ENCODE assay signal across 1 cellular context in the genomic region with DNA sequence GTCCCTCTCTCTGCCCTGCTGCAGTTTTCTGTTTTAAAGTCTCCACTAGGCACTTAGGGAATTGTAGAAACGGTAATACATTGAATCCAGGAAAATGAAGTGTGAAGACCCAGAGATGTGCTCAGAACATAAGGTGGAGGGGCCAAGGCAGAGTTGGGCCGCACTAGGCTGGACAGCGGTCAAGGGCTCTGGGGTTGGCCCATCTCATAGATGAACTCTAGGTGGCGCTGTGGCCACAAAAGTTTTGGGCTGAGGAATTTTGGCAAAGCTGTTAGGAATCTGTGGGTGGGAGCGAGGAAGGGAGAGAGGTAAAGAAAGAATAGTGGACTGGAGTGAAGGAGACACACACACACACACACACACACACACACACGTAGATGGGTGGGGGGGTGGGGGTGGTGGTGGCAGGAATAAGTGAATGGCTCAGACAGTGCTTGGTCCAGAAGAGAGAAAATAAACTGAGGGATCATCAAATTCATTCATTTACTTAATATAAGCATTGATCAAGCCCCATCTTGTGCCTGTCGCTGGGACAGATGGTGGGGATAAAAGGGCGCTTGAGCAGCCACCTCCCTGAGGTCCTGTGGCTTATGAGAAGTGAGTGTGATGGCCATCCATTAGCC.
A peak's percentile ranks its signal among the peaks of the same experiment; 100 is the strongest.
TF ChIP-seq lines count a peak whose summit lies in the region.

No MANE protein-coding gene starts in this region.

TF ChIP-seq in HepG2, 621 proteins besides CTCF, POLR2A, EP300 and RAD21 (continued from another document):
- TF ChIP-seq HNF1B (CRISPR knock-in tag; IDR thresholded peaks at IDR 0.05), result 0 out of 2 replicates have a peak, but pooled peaks have one; percentile 32
- TF ChIP-seq, protein P1, sequence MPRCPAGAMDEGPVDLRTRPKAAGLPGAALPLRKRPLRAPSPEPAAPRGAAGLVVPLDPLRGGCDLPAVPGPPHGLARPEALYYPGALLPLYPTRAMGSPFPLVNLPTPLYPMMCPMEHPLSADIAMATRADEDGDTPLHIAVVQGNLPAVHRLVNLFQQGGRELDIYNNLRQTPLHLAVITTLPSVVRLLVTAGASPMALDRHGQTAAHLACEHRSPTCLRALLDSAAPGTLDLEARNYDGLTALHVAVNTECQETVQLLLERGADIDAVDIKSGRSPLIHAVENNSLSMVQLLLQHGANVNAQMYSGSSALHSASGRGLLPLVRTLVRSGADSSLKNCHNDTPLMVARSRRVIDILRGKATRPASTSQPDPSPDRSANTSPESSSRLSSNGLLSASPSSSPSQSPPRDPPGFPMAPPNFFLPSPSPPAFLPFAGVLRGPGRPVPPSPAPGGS (CRISPR knock-in tag; IDR thresholded peaks at IDR 0.05), result no peak
